ENCODE assay signal across 8 cellular contexts in genomic region chr1:65419681-65420589, GRCh38. TPM values are rescaled to one million over a fixed set of nuclear protein-coding genes. Genes with fewer than 3 reads are reported as not detected.
DNase-seq lines count a peak whose midpoint lies in the region; ATAC-seq and TF ChIP-seq lines count a peak whose summit lies in the region.

No MANE protein-coding gene starts in this region.

- H3K9me3 Mint-ChIP-seq in type B pancreatic cell, result no peaks in the 10 kb centered on the region

- 0 to 2% (median 1%) methylated on average over 30 to 52 of the region's 52 CpGs for WGBS in heart left ventricle, 4 donors

- peaks cover 23% of the 10 kb centered on the region for H3K4me1 Mint-ChIP-seq in type B pancreatic cell (ENCODE audit: unreplicated experiment)

- ATAC-seq in HG02852 (IDR thresholded peaks at IDR 0.05; ENCODE audit: unreplicated experiment), result peak; percentile 90
- peak; percentile 97 to 99 (median 98) for ATAC-seq in heart left ventricle

- in situ Hi-C loops in GM13976 (cut with MboI; ENCODE audit: low sequenced_read_pairs, unreplicated experiment), result loop anchor here (25.0 kb wide), 1 partner anchor 817 kb away; no protein-coding TSS in a partner anchor

- peak overlapping the region; percentile 85 for H3K9ac ChIP-seq in adipocyte (ENCODE audit: low read length)

- H3K36me3 ChIP-seq in adipocyte (ENCODE audit: control insufficient read depth, insufficient read depth, low read length, severe bottlenecking) (no peaks in the 10 kb centered on the region), heart left ventricle (peaks cover 0 to 3% (median 0%) of the 10 kb centered on the region in 9 donors)

- DNase-seq in GM13976 (ENCODE audit: low spot score) (peak; percentile 99), NCI-H1436 (lab: John Stamatoyannopoulos, UW) (peak; percentile 97), SW480 (ENCODE audit: low spot score) (peak; percentile 95), adipocyte (ENCODE audit: low read depth) (peak; percentile 99), heart left ventricle (peak; percentile 98 to 99 (median 99)), posterior cingulate gyrus (peak; percentile 89 to 100 (median 96)), type B pancreatic cell (ENCODE audit: extremely low spot score, unreplicated experiment) (peak; percentile 99)

- TF ChIP-seq POLR2A in heart left ventricle (IDR thresholded peaks at IDR 0.05), result peak in 1 of 2 donors; percentile 38

- H3K27ac Mint-ChIP-seq in type B pancreatic cell, result peak overlapping the region; percentile 90

- H3K27me3 ChIP-seq in adipocyte (replicated peaks; ENCODE audit: control insufficient read depth, insufficient read depth, low read length) (no peaks in the 10 kb centered on the region), heart left ventricle (no peaks in the 10 kb centered on the region)

- H3K4me3 Mint-ChIP-seq in type B pancreatic cell, result no peak overlapping the region

- H3K36me3 Mint-ChIP-seq in type B pancreatic cell, result peaks cover 10% of the 10 kb centered on the region

- no peaks in the 10 kb centered on the region for H3K9me3 ChIP-seq in adipocyte (ENCODE audit: control insufficient read depth, low read length)
- no peaks in the 10 kb centered on the region for H3K9me3 ChIP-seq in heart left ventricle

- intact Hi-C loops in heart left ventricle (cut with DNase I), result loop anchor here in 9 of 10 donors (5.0 to 10.0 kb wide), 9 partner anchors 155 to 358 kb away; no protein-coding TSS in a partner anchor
- intact Hi-C loops in posterior cingulate gyrus (cut with DNase I), result loop anchor here (5.0 kb wide), 2 partner anchors 113 to 158 kb away; partner anchors contain the start of gene DNAJC6

- TF ChIP-seq CTCF in GM13976 (IDR thresholded peaks at IDR 0.05; ENCODE audit: borderline replicate concordance, control extremely low read depth, extremely low read depth, insufficient read depth, missing control alignments) (no peak), heart left ventricle (IDR thresholded peaks at IDR 0.05) (no peak), type B pancreatic cell (conservative IDR thresholded peaks at IDR 0.05) (no peak)

- H3K4me1 ChIP-seq in adipocyte (ENCODE audit: control insufficient read depth, insufficient read depth, low read length) (peaks cover 33% of the 10 kb centered on the region), heart left ventricle (peaks cover 0 to 45% (median 27%) of the 10 kb centered on the region in 12 donors)

- H3K4me3 ChIP-seq in adipocyte (ENCODE audit: low read length), result peak overlapping the region; percentile 87
- H3K4me3 ChIP-seq in heart left ventricle, result peak overlapping the region; percentile 36 to 98 (median 80)

- peak overlapping the region; percentile 92 to 99 (median 97) for H3K27ac ChIP-seq in heart left ventricle

- H3K27me3 Mint-ChIP-seq in type B pancreatic cell, result no peaks in the 10 kb centered on the region

RNA-seq across cellular contexts. Expression of gene LEPR, which starts 0.5 kb away (rescaled TPM):
- total RNA-seq in heart left ventricle, result 10 to 100 TPM in 2 of 9 donors, 1 to 10 TPM in 7; 3.4 to 11.6 (median 5.5) TPM
- polyA plus RNA-seq in heart left ventricle, result 1 to 10 TPM; 1.5 to 2.3 TPM
- total RNA-seq in type B pancreatic cell (ENCODE audit: low replicate concordance), result 5.4 and 7.2 TPM in 2 replicates

RNA-seq across cellular contexts. Expression of gene LEPROT, which starts 0.5 kb away (rescaled TPM):
- total RNA-seq in heart left ventricle, result 10 to 100 TPM; 37.0 to 66.2 (median 46.3) TPM
- 10 to 100 TPM; 20.8 to 46.2 TPM for polyA plus RNA-seq in heart left ventricle
- 54.3 and 54.8 TPM in 2 replicates for total RNA-seq in type B pancreatic cell (ENCODE audit: low replicate concordance)

Comparison
In these comparisons a context has a peak if more than half of its experiments do, and no peak if none do; other contexts are left out.
1. Peak in every context shown above with its lines: DNase-seq, ATAC-seq, H3K4me3 ChIP-seq and H3K27ac ChIP-seq.